ENCODE assay signal across 8 cellular contexts in genomic region chr3:186783070-186783730, GRCh38. TPM values are rescaled to one million over a fixed set of nuclear protein-coding genes. Genes with fewer than 3 reads are reported as not detected.
DNase-seq lines count a peak whose midpoint lies in the region; ATAC-seq and TF ChIP-seq lines count a peak whose summit lies in the region.

TSS of gene EIF4A2 (plus strand) at chr3:186783577. CDS start at chr3:186783611, 34 bp downstream.

- H3K4me3 Mint-ChIP-seq in activated naive CD8-positive, alpha-beta T cell treated with anti-CD3 and anti-CD28 coated beads for 36 hours, result peak within 1 kb of the TSS; percentile 100

- peaks cover 55% of the 10 kb centered on the region for H3K36me3 Mint-ChIP-seq in activated naive CD8-positive, alpha-beta T cell treated with anti-CD3 and anti-CD28 coated beads for 36 hours

- peaks cover 2% of the 10 kb centered on the region for H3K9me3 Mint-ChIP-seq in activated naive CD8-positive, alpha-beta T cell treated with anti-CD3 and anti-CD28 coated beads for 36 hours

- H4K20me1 ChIP-seq in SU-DHL-6 (ENCODE audit: low read depth, low read length) (peaks cover 36% of the 10 kb centered on the region), osteoblast (ENCODE audit: insufficient read depth, low read length) (peaks cover 47% of the 10 kb centered on the region)

- H2AFZ ChIP-seq in SU-DHL-6 (ENCODE audit: low read depth, low read length, severe bottlenecking) (peak within 1 kb of the TSS; percentile 91), osteoblast (ENCODE audit: low read length) (peak within 1 kb of the TSS; percentile 99)

- peak within 1 kb of the TSS; percentile 98 for H3K27ac ChIP-seq in SU-DHL-6 (ENCODE audit: low read depth, low read length)
- H3K27ac ChIP-seq in osteoblast (ENCODE audit: low read depth, low read length), result peak within 1 kb of the TSS; percentile 100
- H3K27ac ChIP-seq in temporal lobe (ENCODE audit: low read depth, low read length), result peak within 1 kb of the TSS; percentile 98

- peaks cover 33% of the 10 kb centered on the region for H3K4me1 ChIP-seq in osteoblast (ENCODE audit: insufficient read depth, low read length)

- peak within 1 kb of the TSS; percentile 100 for H3K27ac Mint-ChIP-seq in activated naive CD8-positive, alpha-beta T cell treated with anti-CD3 and anti-CD28 coated beads for 36 hours

- H3K27me3 ChIP-seq in SU-DHL-6 (ENCODE audit: low read length) (no peaks in the 10 kb centered on the region), osteoblast (ENCODE audit: insufficient read depth, low read length) (no peaks in the 10 kb centered on the region)

- peaks cover 44% of the 10 kb centered on the region for H3K4me1 Mint-ChIP-seq in activated naive CD8-positive, alpha-beta T cell treated with anti-CD3 and anti-CD28 coated beads for 36 hours

- no peaks in the 10 kb centered on the region for H3K9me2 ChIP-seq in SU-DHL-6 (replicated peaks; ENCODE audit: insufficient read depth, low read length)

- peaks cover 64% of the 10 kb centered on the region for H3F3A ChIP-seq in SU-DHL-6 (ENCODE audit: insufficient read depth)

- peak; percentile 65 for ATAC-seq in HG02678 (IDR thresholded peaks at IDR 0.05; ENCODE audit: unreplicated experiment)

- TF ChIP-seq CTCF in GM10266 (IDR thresholded peaks at IDR 0.05; ENCODE audit: control insufficient read depth, insufficient read depth, low read depth, missing control alignments) (no peak), SU-DHL-6 (IDR thresholded peaks at IDR 0.05; ENCODE audit: insufficient read depth, low read length, poor library complexity, severe bottlenecking) (no peak), osteoblast (IDR thresholded peaks at IDR 0.05; ENCODE audit: extremely low read depth, low read depth, low read length) (no peak)

- H3K9me3 ChIP-seq in SU-DHL-6 (ENCODE audit: insufficient read depth, low read length) (no peaks in the 10 kb centered on the region), osteoblast (ENCODE audit: low read depth, low read length) (no peaks in the 10 kb centered on the region)

- peak within 1 kb of the TSS; percentile 100 for H3K9ac ChIP-seq in SU-DHL-6 (ENCODE audit: low read length)

- peak within 1 kb of the TSS; percentile 100 for H3K4me3 ChIP-seq in SU-DHL-6 (ENCODE audit: insufficient read depth, low read length, poor library complexity, severe bottlenecking)
- peak within 1 kb of the TSS; percentile 100 for H3K4me3 ChIP-seq in osteoblast (ENCODE audit: insufficient read depth, low read length)

- H3K4me2 ChIP-seq in SU-DHL-6 (ENCODE audit: low read depth, low read length, poor library complexity, severe bottlenecking), result peak within 1 kb of the TSS; percentile 83
- peak within 1 kb of the TSS; percentile 73 for H3K4me2 ChIP-seq in osteoblast (ENCODE audit: insufficient read depth, low read length)

- H3K36me3 ChIP-seq in SU-DHL-6 (ENCODE audit: low read length) (peaks cover 47% of the 10 kb centered on the region), osteoblast (ENCODE audit: insufficient read depth, low read length) (peaks cover 42% of the 10 kb centered on the region)

- peaks cover 29% of the 10 kb centered on the region for H3K27me3 Mint-ChIP-seq in activated naive CD8-positive, alpha-beta T cell treated with anti-CD3 and anti-CD28 coated beads for 36 hours

- DNase-seq in GM10266 (ENCODE audit: extremely low spot score) (peak; percentile 95), NCI-H1417 (lab: John Stamatoyannopoulos, UW) (peak; percentile 90 to 96 (median 95)), glomerular visceral epithelial cell (ENCODE audit: extremely low spot score) (peak; percentile 87), osteoblast (ENCODE audit: insufficient read length, low spot score, missing footprints) (peak; percentile 94)
- DNase-seq in activated naive CD8-positive, alpha-beta T cell treated with anti-CD3 and anti-CD28 coated beads for 36 hours, result peak; percentile 93

- H3K79me2 ChIP-seq in SU-DHL-6 (ENCODE audit: insufficient read depth, low read length), result peaks cover 42% of the 10 kb centered on the region
- peaks cover 46% of the 10 kb centered on the region for H3K79me2 ChIP-seq in osteoblast (ENCODE audit: insufficient read depth, low read length)

RNA-seq across cellular contexts. Expression of gene EIF4A2, which starts in this region (rescaled TPM):
- 100 to 1,000 TPM; 446 to 480 TPM for total RNA-seq in activated naive CD8-positive, alpha-beta T cell treated with anti-CD3 and anti-CD28 coated beads for 36 hours
- 438 and 442 TPM in 2 replicates for total RNA-seq in osteoblast
- total RNA-seq in temporal lobe, result 1,101 TPM

Comparison
In these comparisons a context has a peak if more than half of its experiments do, and no peak if none do; other contexts are left out.
1. Peak in every context shown above with its lines: DNase-seq, ATAC-seq, H3K4me3 ChIP-seq and H3K27ac ChIP-seq.